Comparison of ENCODE assay signal across 10 cellular contexts in the genomic region with DNA sequence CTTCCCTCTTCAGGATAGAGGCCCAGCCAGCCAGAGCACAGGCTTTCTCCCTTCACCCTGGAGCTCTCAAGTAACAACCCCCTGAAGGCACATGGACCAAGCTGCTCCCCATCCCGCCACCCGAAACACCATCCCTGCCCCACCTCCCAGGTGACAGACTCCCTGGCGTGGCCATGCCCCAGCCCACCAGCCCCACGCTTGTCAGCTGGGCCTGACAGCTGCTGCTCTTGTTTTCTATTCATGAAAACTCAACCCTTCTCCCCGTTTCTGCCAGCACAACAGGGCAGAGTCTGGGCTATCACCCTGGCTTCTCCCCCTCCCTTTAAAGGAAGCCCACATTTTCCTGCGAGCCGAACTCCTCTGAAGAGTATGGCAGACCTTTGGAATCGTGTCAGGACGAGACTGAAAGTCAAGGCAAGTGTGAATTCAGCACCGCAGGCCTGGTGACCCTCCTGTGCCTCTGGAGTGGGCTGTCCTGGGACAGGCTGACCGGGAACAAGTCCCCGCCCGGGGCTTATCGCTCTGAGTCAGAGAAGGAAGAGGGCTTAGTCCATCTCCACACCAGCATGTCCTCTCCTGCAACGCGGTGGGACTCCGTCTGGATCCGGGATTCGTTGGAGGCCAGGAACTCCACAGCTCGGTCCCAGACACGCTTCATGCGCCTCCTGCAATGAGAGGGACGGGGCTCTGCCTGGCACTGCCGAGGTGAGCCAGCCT. TPM values are rescaled to one million over a fixed set of nuclear protein-coding genes. Genes with fewer than 3 reads are reported as not detected.
A peak's percentile ranks its signal among the peaks of the same experiment; 100 is the strongest.
DNase-seq lines count a peak whose midpoint lies in the region; TF ChIP-seq lines count a peak whose summit lies in the region.
"Had no signal": no experiment of that assay in that cellular context is flagged by ENCODE, and none has a peak within 500 bp of the region (broad histone marks: within the 10 kb centered on the region; RNA-seq: fewer than 3 reads in every experiment).

No MANE protein-coding gene starts in this region.

- CTCF ChIA-PET in mammary epithelial cell (lab: Charles Lee; ENCODE audit: low non-redundant PET), result interaction anchor here (0.7 kb wide), 1 partner anchor 125 kb away, joined by 4 read pairs; no protein-coding TSS in a partner anchor

- H3K4me1 ChIP-seq in mammary epithelial cell (ENCODE audit: insufficient read depth, low read length), result peaks cover 29% of the 10 kb centered on the region
- peaks cover 0 to 11% (median 5%) of the 10 kb centered on the region in 4 donors for H3K4me1 ChIP-seq in liver (ENCODE audit: control insufficient read depth in 4 of 4, insufficient read depth in 4 of 4, low read length in 3 of 4)
- peaks cover 24% of the 10 kb centered on the region for H3K4me1 ChIP-seq in testis
- H3K4me1 ChIP-seq in MM.1S (ENCODE audit: low read length), result no peaks in the 10 kb centered on the region

- BruUV-seq in mammary epithelial cell (replicated peaks; lab: Mats Ljungman, UMichigan), result TSS peak; percentile 33

- dilution Hi-C loops in mammary epithelial cell (cut with HindIII; ENCODE audit: low sequenced_read_pairs), result no loop called here

- H3K36me3 ChIP-seq in mammary epithelial cell (ENCODE audit: insufficient read depth, low read length) (peaks cover 17% of the 10 kb centered on the region), liver (ENCODE audit: control insufficient read depth in 4 of 4, insufficient read depth in 3 of 4, low read depth in 1 of 4, low read length in 3 of 4) (peaks cover 16 to 44% (median 28%) of the 10 kb centered on the region in 4 donors), testis (ENCODE audit: low read depth, missing control alignments) (peaks cover 4% of the 10 kb centered on the region), MM.1S (replicated peaks; ENCODE audit: insufficient read depth, low read length) (no peaks in the 10 kb centered on the region)

- H2AFZ ChIP-seq in mammary epithelial cell (ENCODE audit: low read depth, low read length) (no peak overlapping the region), MM.1S (ENCODE audit: low read length) (no peak overlapping the region)

- no peak for TF ChIP-seq POLR2A in testis (IDR thresholded peaks at IDR 0.05)

- no peak overlapping the region for H3K27ac ChIP-seq in mammary epithelial cell (ENCODE audit: insufficient read depth, low read depth, low read length)
- peak overlapping the region; percentile 9 to 42 for H3K27ac ChIP-seq in liver (ENCODE audit: low read depth in 1 of 2, low read length in 2 of 2)
- H3K27ac ChIP-seq in testis, result peak overlapping the region; percentile 66 to 77
- H3K27ac ChIP-seq in MM.1S (ENCODE audit: low read length), result no peak overlapping the region

- H3K79me2 ChIP-seq in mammary epithelial cell (ENCODE audit: insufficient read depth, low read length) (no peaks in the 10 kb centered on the region), MM.1S (ENCODE audit: low read length) (no peaks in the 10 kb centered on the region)

- no peak overlapping the region for H3K9ac ChIP-seq in mammary epithelial cell (ENCODE audit: insufficient read depth, low read length)
- H3K9ac ChIP-seq in liver (ENCODE audit: low read depth in 1 of 2, low read length in 2 of 2), result no peak overlapping the region
- no peak overlapping the region for H3K9ac ChIP-seq in MM.1S (ENCODE audit: low read length)

- H3K27me3 ChIP-seq in mammary epithelial cell (ENCODE audit: insufficient read depth, low read length) (no peaks in the 10 kb centered on the region), liver (ENCODE audit: control insufficient read depth in 4 of 4, insufficient read depth in 4 of 4, low read length in 3 of 4) (no peaks in the 10 kb centered on the region), testis (no peaks in the 10 kb centered on the region), MM.1S (replicated peaks; ENCODE audit: insufficient read depth, low read length) (peaks cover 5% of the 10 kb centered on the region; the same call in 1 of the 2 replicates)

- in situ Hi-C loops in mammary epithelial cell (cut with MboI; ENCODE audit: low sequenced_read_pairs in 2 of 2), result loop anchor here (5.0 to 10.0 kb wide), 3 partner anchors 255 to 383 kb away; no protein-coding TSS in a partner anchor

- H3K9me3 ChIP-seq in mammary epithelial cell (replicated peaks; ENCODE audit: insufficient read depth, low read length) (no peaks in the 10 kb centered on the region), liver (ENCODE audit: control insufficient read depth in 4 of 4, low read length in 3 of 4) (no peaks in the 10 kb centered on the region), testis (no peaks in the 10 kb centered on the region), MM.1S (replicated peaks; ENCODE audit: insufficient read depth, low read length) (no peaks in the 10 kb centered on the region)

- peak overlapping the region; percentile 3 for H3K4me2 ChIP-seq in mammary epithelial cell (ENCODE audit: insufficient read depth, low read depth, low read length)
- H3K4me2 ChIP-seq in MM.1S (ENCODE audit: low read depth, low read length), result no peak overlapping the region

- DNase-seq in NCI-H2171 treated with DMSO at 0.1 percent for 48 hours (lab: John Stamatoyannopoulos, UW) (peak; percentile 83), NCI-H2171 (lab: John Stamatoyannopoulos, UW) (no peak), mammary epithelial cell (peak; percentile 9), testis (no peak), CD1c-positive myeloid dendritic cell (ENCODE audit: extremely low spot score) (no peak), MM.1S (no peak), NCI-H82 treated with DMSO at 0.1 percent for 48 hours (lab: John Stamatoyannopoulos, UW; ENCODE audit: unreplicated experiment) (no peak)

- TF ChIP-seq RAD21 in liver (IDR thresholded peaks at IDR 0.05), result no peak

- H3F3A ChIP-seq in MM.1S (ENCODE audit: insufficient read depth, low read length), result no peaks in the 10 kb centered on the region

- TF ChIP-seq CTCF in mammary epithelial cell (conservative IDR thresholded peaks at IDR 0.05 in 1 of 2, IDR thresholded peaks at IDR 0.05 in 1 of 2; ENCODE audit: extremely low read depth in 1 of 2, insufficient read depth in 1 of 2, low read depth in 1 of 2, low read length in 2 of 2) (no peak), liver (IDR thresholded peaks at IDR 0.05; ENCODE audit: low read depth, low read length, missing input control) (no peak), testis (IDR thresholded peaks at IDR 0.05) (no peak), MM.1S (IDR thresholded peaks at IDR 0.05; ENCODE audit: low read length) (no peak)

- no peaks in the 10 kb centered on the region for H3K9me2 ChIP-seq in MM.1S (replicated peaks; ENCODE audit: insufficient read depth, low read length)

- H4K20me1 ChIP-seq in mammary epithelial cell (ENCODE audit: insufficient read depth, low read length) (no peaks in the 10 kb centered on the region), MM.1S (ENCODE audit: insufficient read depth, low read length) (no peaks in the 10 kb centered on the region)

- no peak overlapping the region for H3K4me3 ChIP-seq in mammary epithelial cell (replicated peaks in 1 of 3; ENCODE audit: insufficient read depth in 1 of 3, low read depth in 2 of 3, low read length in 3 of 3)
- H3K4me3 ChIP-seq in liver (ENCODE audit: low read depth in 1 of 3, low read length in 3 of 3), result no peak overlapping the region
- no peak overlapping the region for H3K4me3 ChIP-seq in testis
- H3K4me3 ChIP-seq in MM.1S (ENCODE audit: low read length), result no peak overlapping the region

- intact Hi-C loops in mammary epithelial cell (cut with micrococcal nuclease) (loop anchor here (5.0 kb wide), 2 partner anchors 65 to 185 kb away; no protein-coding TSS in a partner anchor), testis (cut with DNase I; ENCODE audit: low total_unique reads) (loop anchor here (10.0 kb wide), 1 partner anchor 253 kb away; no protein-coding TSS in a partner anchor)

- 59% methylated on average over 16 of the region's 24 CpGs for WGBS in mammary epithelial cell (ENCODE audit: low coverage, missing lambda C conversion rate)
- 83% methylated on average over 24 of the region's 24 CpGs for WGBS in liver
- 58 to 69% methylated on average over 22 to 24 of the region's 24 CpGs for WGBS in testis, 2 donors

TF ChIP-seq in liver, 16 proteins besides CTCF, POLR2A, EP300 and RAD21:
- TF ChIP-seq, protein P1, sequence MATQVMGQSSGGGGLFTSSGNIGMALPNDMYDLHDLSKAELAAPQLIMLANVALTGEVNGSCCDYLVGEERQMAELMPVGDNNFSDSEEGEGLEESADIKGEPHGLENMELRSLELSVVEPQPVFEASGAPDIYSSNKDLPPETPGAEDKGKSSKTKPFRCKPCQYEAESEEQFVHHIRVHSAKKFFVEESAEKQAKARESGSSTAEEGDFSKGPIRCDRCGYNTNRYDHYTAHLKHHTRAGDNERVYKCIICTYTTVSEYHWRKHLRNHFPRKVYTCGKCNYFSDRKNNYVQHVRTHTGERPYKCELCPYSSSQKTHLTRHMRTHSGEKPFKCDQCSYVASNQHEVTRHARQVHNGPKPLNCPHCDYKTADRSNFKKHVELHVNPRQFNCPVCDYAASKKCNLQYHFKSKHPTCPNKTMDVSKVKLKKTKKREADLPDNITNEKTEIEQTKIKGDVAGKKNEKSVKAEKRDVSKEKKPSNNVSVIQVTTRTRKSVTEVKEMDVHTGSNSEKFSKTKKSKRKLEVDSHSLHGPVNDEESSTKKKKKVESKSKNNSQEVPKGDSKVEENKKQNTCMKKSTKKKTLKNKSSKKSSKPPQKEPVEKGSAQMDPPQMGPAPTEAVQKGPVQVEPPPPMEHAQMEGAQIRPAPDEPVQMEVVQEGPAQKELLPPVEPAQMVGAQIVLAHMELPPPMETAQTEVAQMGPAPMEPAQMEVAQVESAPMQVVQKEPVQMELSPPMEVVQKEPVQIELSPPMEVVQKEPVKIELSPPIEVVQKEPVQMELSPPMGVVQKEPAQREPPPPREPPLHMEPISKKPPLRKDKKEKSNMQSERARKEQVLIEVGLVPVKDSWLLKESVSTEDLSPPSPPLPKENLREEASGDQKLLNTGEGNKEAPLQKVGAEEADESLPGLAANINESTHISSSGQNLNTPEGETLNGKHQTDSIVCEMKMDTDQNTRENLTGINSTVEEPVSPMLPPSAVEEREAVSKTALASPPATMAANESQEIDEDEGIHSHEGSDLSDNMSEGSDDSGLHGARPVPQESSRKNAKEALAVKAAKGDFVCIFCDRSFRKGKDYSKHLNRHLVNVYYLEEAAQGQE (IDR thresholded peaks at IDR 0.05), result no peak
- TF ChIP-seq FOXA2 (IDR thresholded peaks at IDR 0.05), result no peak

RNA-seq across cellular contexts. Expression of a gene that starts 16.7 kb away (rescaled TPM):
- total RNA-seq in mammary epithelial cell (10 to 100 TPM; 47.5 to 63.2 TPM), liver (10 to 100 TPM; 14.2 to 23.1 TPM), testis (10 to 100 TPM; 71.2 to 77.0 TPM)
- polyA plus RNA-seq in mammary epithelial cell (30.8 TPM), liver (10 to 100 TPM in 1 of 2 donors, 1 to 10 TPM in 1; 6.5 to 19.0 TPM), testis (ENCODE audit: insufficient read depth, low read depth, low replicate concordance) (89.5 TPM)
- polyA minus RNA-seq in mammary epithelial cell, result 119 TPM

RNA-seq across cellular contexts. Expression of a gene that starts 25.6 kb away (rescaled TPM):
- total RNA-seq in mammary epithelial cell (under 1 TPM in 1 of 2 donors, not detected in 1; 0.33 TPM), liver (10 to 100 TPM in 1 of 2 donors, 1 to 10 TPM in 1; 7.0 to 12.9 TPM), testis (under 1 TPM in 1 of 2 donors, not detected in 1; 0.16 TPM)
- polyA plus RNA-seq in mammary epithelial cell (not detected), liver (1 to 10 TPM; 1.5 to 6.4 TPM), testis (ENCODE audit: insufficient read depth, low read depth, low replicate concordance) (0.15 TPM)
- polyA minus RNA-seq in mammary epithelial cell, result not detected
- total RNA-seq: activated B cell treated with CpG ODN at 0.5 μM for 24 hours, pulmonary artery endothelial cell had no signal

RNA-seq across cellular contexts. Expression of a gene that starts 31.5 kb away (rescaled TPM):
- total RNA-seq in mammary epithelial cell, result not detected
- polyA plus RNA-seq in mammary epithelial cell, result not detected
- polyA minus RNA-seq in mammary epithelial cell, result not detected
- not detected for total RNA-seq in liver
- polyA plus RNA-seq in liver, result not detected
- not detected for total RNA-seq in testis
- polyA plus RNA-seq in testis (ENCODE audit: insufficient read depth, low read depth, low replicate concordance), result not detected
- total RNA-seq: activated B cell treated with CpG ODN at 0.5 μM for 24 hours, pulmonary artery endothelial cell had no signal

Comparison
In these comparisons a context has a peak if more than half of its experiments do, and no peak if none do; other contexts are left out.
1. DNase-seq: peak in NCI-H2171 treated with DMSO at 0.1 percent for 48 hours (single experiment) and mammary epithelial cell (single experiment); none in NCI-H2171 (single experiment), testis (single experiment), CD1c-positive myeloid dendritic cell (single experiment), MM.1S (single experiment) and NCI-H82 treated with DMSO at 0.1 percent for 48 hours (single experiment).
2. H3K27ac ChIP-seq: peak in liver (2 of 2) and testis (2 of 2); none in mammary epithelial cell (single experiment) and MM.1S (single experiment).
3. RNA of a gene that starts 25.6 kb away (total RNA-seq): 7.0 to 12.9 TPM in liver; 0.33 TPM in mammary epithelial cell and 0.16 TPM in testis; every median in the first group is over 4 times any median in the second.